ENCODE assay signal across 29 cellular contexts in the genomic region with DNA sequence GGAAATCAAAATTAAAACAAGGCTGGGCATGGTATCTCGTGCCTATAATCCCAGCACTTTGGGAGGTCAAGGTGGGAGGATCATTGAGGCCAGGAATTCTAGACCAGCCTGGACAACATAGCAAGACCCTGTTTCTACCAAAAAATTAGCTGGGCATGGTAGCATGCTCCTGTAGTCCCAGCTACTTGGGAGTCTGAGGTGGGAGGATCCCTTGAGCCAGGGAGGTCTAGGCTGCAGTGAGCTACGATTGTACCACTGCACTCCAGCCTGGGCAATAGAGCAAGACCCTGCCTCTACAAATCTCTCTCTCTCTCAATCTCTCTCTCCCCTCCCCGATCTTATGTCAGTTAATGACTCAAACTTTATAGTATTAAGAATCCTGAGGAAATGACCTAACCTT. TPM values are rescaled to one million over a fixed set of nuclear protein-coding genes. Genes with fewer than 3 reads are reported as not detected.
"Had no signal": no experiment of that assay in that cellular context is flagged by ENCODE, and none has a peak within 500 bp of the region (broad histone marks: within the 10 kb centered on the region; RNA-seq: fewer than 3 reads in every experiment).

No MANE protein-coding gene starts in this region.

- H3K9ac ChIP-seq: SK-N-SH had no signal

- FAIRE-seq: TTC549 had no signal

- H3K27me3 ChIP-seq: ascending aorta, MG63, SJSA1 had no signal

- H3K4me1 ChIP-seq: ascending aorta had no signal

- H3K4me2 ChIP-seq: PC-9, SK-N-SH had no signal

- H3K36me3 ChIP-seq: ascending aorta, MG63, SJSA1 had no signal

- DNase-seq: activated CD4-positive, alpha-beta T cell treated with anti-CD3 and anti-CD28 coated beads for 36 hours; activated CD4-positive, alpha-beta T cell treated with anti-CD3 and anti-CD28 coated beads, Interleukin-2, amount 10 ng/mL, durations not matched to agents 7 days and 5 days; activated CD4-positive, alpha-beta T cell treated with anti-CD3 and anti-CD28 coated beads, Interleukin-2, amount 50 U/mL, for 48 hours; activated CD8-positive, alpha-beta T cell treated with anti-CD3 and anti-CD28 coated beads, Interleukin-2, amount 10 ng/mL, durations not matched to agents 7 days and 5 days; activated gamma-delta T cell; activated naive CD4-positive, alpha-beta T cell treated with Interleukin-2 at 50 U/mL for 16 hours; activated naive CD8-positive, alpha-beta T cell treated with anti-CD3 and anti-CD28 coated beads, Interleukin-2, amount 10 ng/mL, durations not matched to agents 7 days and 5 days; activated T-cell treated with anti-CD3 and anti-CD28 coated beads, Interleukin-2, amount 50 U/mL, for 24 hours; amygdala; Karpas-422; KBM-7; MG63; NCI-H1048; NCI-H1105 treated with DMSO at 0.1 percent for 48 hours; NCI-H1436 treated with DMSO at 0.1 percent for 48 hours; NCI-H1694 treated with DMSO at 0.1 percent for 48 hours; NCI-H2029; NCI-H345; NCI-H524 treated with DMSO at 0.1 percent for 48 hours; PC-9; SHP77 treated with DMSO at 0.1 percent for 48 hours; SK-N-SH had no signal

- ATAC-seq: activated CD4-positive, alpha-beta T cell treated with anti-CD3 and anti-CD28 coated beads for 36 hours; activated CD4-positive, CD25-positive, alpha-beta regulatory T cell treated with anti-CD3 and anti-CD28 coated beads, Interleukin-2, amount 50 U/mL, for 24 hours; activated CD8-positive, alpha-beta T cell treated with anti-CD3 and anti-CD28 coated beads, Interleukin-2, amount 10 ng/mL, durations not matched to agents 7 days and 5 days had no signal

- H3K27ac ChIP-seq: ascending aorta, PC-9, SJSA1 had no signal

- H3K4me3 ChIP-seq: ascending aorta, MG63, SJSA1 had no signal

- H2AFZ ChIP-seq: PC-9 had no signal

- H3K9me3 ChIP-seq: SK-N-SH had no signal

RNA-seq across cellular contexts. Expression of a gene that starts 3.8 kb away (rescaled TPM):
- total RNA-seq: activated CD4-positive, alpha-beta T cell treated with anti-CD3 and anti-CD28 coated beads for 36 hours; activated CD4-positive, alpha-beta T cell treated with anti-CD3 and anti-CD28 coated beads, Interleukin-2, amount 10 ng/mL, durations not matched to agents 7 days and 5 days; activated CD8-positive, alpha-beta T cell treated with anti-CD3 and anti-CD28 coated beads, Interleukin-2, amount 10 ng/mL, durations not matched to agents 7 days and 5 days; activated naive CD8-positive, alpha-beta T cell treated with anti-CD3 and anti-CD28 coated beads, Interleukin-2, amount 10 ng/mL, durations not matched to agents 7 days and 5 days; activated T-helper 2 cell treated with anti-CD3 and anti-CD28 coated beads, Interferon-gamma antibody, Interleukin-2, Interleukin-4, amounts not matched to agents 10 μg/mL and 5 μg/mL and 100 μg/mL, durations not matched to agents 14 hours and 24 hours and 36 hours; ascending aorta; cardiac septum; RPMI7951; SJSA1 had no signal
- polyA plus RNA-seq: SK-N-SH had no signal
